Comparison of ENCODE assay signal across 12 cellular contexts in genomic region chr11:61888043-61888442, GRCh38. TPM values are rescaled to one million over a fixed set of nuclear protein-coding genes. Genes with fewer than 3 reads are reported as not detected.
A peak's percentile ranks its signal among the peaks of the same experiment; 100 is the strongest.
DNase-seq lines count a peak whose midpoint lies in the region; ATAC-seq and TF ChIP-seq lines count a peak whose summit lies in the region.
"Had no signal": no experiment of that assay in that cellular context is flagged by ENCODE, and none has a peak within 500 bp of the region (broad histone marks: within the 10 kb centered on the region; RNA-seq: fewer than 3 reads in every experiment).

No MANE protein-coding gene starts in this region.

- no peak overlapping the region for H3K27ac Mint-ChIP-seq in mesothelial cell of epicardium

- no peaks in the 10 kb centered on the region for H3K36me3 Mint-ChIP-seq in mesothelial cell of epicardium

- H3K4me3 ChIP-seq in adipocyte (ENCODE audit: low read length) (peak overlapping the region; percentile 61), foreskin fibroblast (ENCODE audit: low read depth in 1 of 2, low read length in 2 of 2) (no peak overlapping the region), rectal smooth muscle tissue (ENCODE audit: low read length) (no peak overlapping the region), prostate gland (no peak overlapping the region)

- no peak for TF ChIP-seq CTCF in foreskin fibroblast (IDR thresholded peaks at IDR 0.05; ENCODE audit: low read depth, low read length)
- TF ChIP-seq CTCF in mesothelial cell of epicardium (IDR thresholded peaks at IDR 0.05; ENCODE audit: unreplicated experiment) = no peak
- TF ChIP-seq CTCF in prostate gland (IDR thresholded peaks at IDR 0.05) = no peak

- H3K9ac ChIP-seq in adipocyte (ENCODE audit: low read length) (peak overlapping the region; percentile 78), rectal smooth muscle tissue (ENCODE audit: low read length) (no peak overlapping the region)

- intact Hi-C loops in prostate gland (cut with DNase I) = loop anchor here (5.0 kb wide), 1 partner anchor 71 kb away; the partner anchor contains the start of gene FADS1

- peak overlapping the region; percentile 65 for H3K27ac ChIP-seq in rectal smooth muscle tissue (ENCODE audit: low read depth, low read length)
- no peak overlapping the region for H3K27ac ChIP-seq in prostate gland
- H3K27ac ChIP-seq: HL-60 had no signal

- DNase-seq in EH (ENCODE audit: low read depth) (peak; percentile 98), adipocyte (ENCODE audit: low read depth) (peak; percentile 87), foreskin fibroblast (peak; percentile 91 to 96), mesothelial cell of epicardium (ENCODE audit: low spot score in 2 of 2, unreplicated experiment in 2 of 2) (no peak), prostate gland (ENCODE audit: low spot score) (no peak), DMS79 treated with DMSO at 0.1 percent for 48 hours (lab: John Stamatoyannopoulos, UW) (no peak)
- DNase-seq: activated CD8-positive, alpha-beta memory T cell treated with anti-CD3 and anti-CD28 coated beads for 24 hours; DMS53; stimulated activated CD4-positive, alpha-beta T cell treated with anti-CD3 and anti-CD28 coated beads, Interleukin-12 subunit alpha, Interleukin-12 subunit beta, amount 100 ng/mL, for 4 hours had no signal

- H3K4me3 Mint-ChIP-seq in mesothelial cell of epicardium = no peak overlapping the region

- no peak for TF ChIP-seq POLR2A in prostate gland (IDR thresholded peaks at IDR 0.05)

- 66% methylated on average over 2 of the region's 6 CpGs for WGBS in prostate gland

- peaks cover 2% of the 10 kb centered on the region for H3K4me1 Mint-ChIP-seq in mesothelial cell of epicardium

- H3K9me3 Mint-ChIP-seq in mesothelial cell of epicardium = no peaks in the 10 kb centered on the region

- H3K9me3 ChIP-seq in adipocyte (ENCODE audit: control insufficient read depth, low read length) = no peaks in the 10 kb centered on the region
- H3K9me3 ChIP-seq in prostate gland = no peaks in the 10 kb centered on the region

- H3K27me3 ChIP-seq in adipocyte (replicated peaks; ENCODE audit: control insufficient read depth, insufficient read depth, low read length) (no peaks in the 10 kb centered on the region), rectal smooth muscle tissue (ENCODE audit: control insufficient read depth, insufficient read depth, low read length) (no peaks in the 10 kb centered on the region), prostate gland (replicated peaks; ENCODE audit: insufficient read depth) (no peaks in the 10 kb centered on the region)

- H3K4me1 ChIP-seq in adipocyte (ENCODE audit: control insufficient read depth, insufficient read depth, low read length) (peaks cover 49% of the 10 kb centered on the region), rectal smooth muscle tissue (ENCODE audit: control insufficient read depth, insufficient read depth, low read length) (peaks cover 16% of the 10 kb centered on the region), prostate gland (replicated peaks) (peaks cover 9% of the 10 kb centered on the region)

- ATAC-seq in GM21390 (IDR thresholded peaks at IDR 0.05; ENCODE audit: unreplicated experiment) = no peak

- peaks cover 2% of the 10 kb centered on the region for H3K27me3 Mint-ChIP-seq in mesothelial cell of epicardium (ENCODE audit: low read depth)

- H3K36me3 ChIP-seq in adipocyte (ENCODE audit: control insufficient read depth, insufficient read depth, low read length, severe bottlenecking) (peaks cover 24% of the 10 kb centered on the region), rectal smooth muscle tissue (ENCODE audit: control insufficient read depth, insufficient read depth, low read length) (no peaks in the 10 kb centered on the region), prostate gland (no peaks in the 10 kb centered on the region)

RNA-seq across cellular contexts. Expression of gene FADS3, which starts 3.3 kb away (rescaled TPM):
- 6.1 to 8.9 TPM (median 8.0 TPM) in 3 replicates for total RNA-seq in mesothelial cell of epicardium
- 10 to 100 TPM; 18.5 to 74.9 TPM for total RNA-seq in prostate gland

RNA-seq across cellular contexts. Expression of gene RAB3IL1, which starts 29.3 kb away (rescaled TPM):
- total RNA-seq in mesothelial cell of epicardium = 10.6 to 12.0 TPM (median 11.9 TPM) in 3 replicates
- 10 to 100 TPM in 1 of 2 donors, 1 to 10 TPM in 1; 3.5 to 53.0 TPM for total RNA-seq in prostate gland

RNA-seq across cellular contexts. Expression of gene FADS2, which starts 59.9 kb away (rescaled TPM):
- total RNA-seq in mesothelial cell of epicardium = 317 to 337 TPM (median 324 TPM) in 3 replicates
- 100 to 1,000 TPM in 1 of 2 donors, 10 to 100 TPM in 1; 67.5 to 213 TPM for total RNA-seq in prostate gland

Comparison
In these comparisons a context has a peak if more than half of its experiments do, and no peak if none do; other contexts are left out.
1. DNase-seq: peak in EH (single experiment), adipocyte (single experiment) and foreskin fibroblast (2 of 2); none in mesothelial cell of epicardium (0 of 2), prostate gland (single experiment) and DMS79 treated with DMSO at 0.1 percent for 48 hours (single experiment).